Comparison of ENCODE assay signal across 1 cellular context in genomic region chr16:30394603-30395154, GRCh38.
A peak's percentile ranks its signal among the peaks of the same experiment; 100 is the strongest.
TF ChIP-seq lines count a peak whose summit lies in the region.

No MANE protein-coding gene starts in this region.

TF ChIP-seq in HepG2, 621 proteins besides CTCF, POLR2A, EP300 and RAD21 (continued from another document):
- TF ChIP-seq, protein P1, sequence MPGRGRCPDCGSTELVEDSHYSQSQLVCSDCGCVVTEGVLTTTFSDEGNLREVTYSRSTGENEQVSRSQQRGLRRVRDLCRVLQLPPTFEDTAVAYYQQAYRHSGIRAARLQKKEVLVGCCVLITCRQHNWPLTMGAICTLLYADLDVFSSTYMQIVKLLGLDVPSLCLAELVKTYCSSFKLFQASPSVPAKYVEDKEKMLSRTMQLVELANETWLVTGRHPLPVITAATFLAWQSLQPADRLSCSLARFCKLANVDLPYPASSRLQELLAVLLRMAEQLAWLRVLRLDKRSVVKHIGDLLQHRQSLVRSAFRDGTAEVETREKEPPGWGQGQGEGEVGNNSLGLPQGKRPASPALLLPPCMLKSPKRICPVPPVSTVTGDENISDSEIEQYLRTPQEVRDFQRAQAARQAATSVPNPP (CRISPR knock-in tag; IDR thresholded peaks at IDR 0.05): no peak
- TF ChIP-seq ZNF17 (CRISPR knock-in tag; IDR thresholded peaks at IDR 0.05) (no peak), PRDM10 (CRISPR knock-in tag; IDR thresholded peaks at IDR 0.05; ENCODE audit: low read depth) (0 out of 2 replicates have a peak, but pooled peaks have one; percentile 42), TBX2 (CRISPR knock-in tag; IDR thresholded peaks at IDR 0.05; ENCODE audit: borderline replicate concordance) (peak; percentile 51), SKIL (CRISPR knock-in tag; IDR thresholded peaks at IDR 0.05; ENCODE audit: borderline replicate concordance) (no peak; the same call in 1 of the 2 replicates)
